Comparison of ENCODE assay signal across 18 cellular contexts in genomic region chr5:6484446-6484845, GRCh38. TPM values are rescaled to one million over a fixed set of nuclear protein-coding genes. Genes with fewer than 3 reads are reported as not detected.
DNase-seq lines count a peak whose midpoint lies in the region; ATAC-seq and TF ChIP-seq lines count a peak whose summit lies in the region.
"Had no signal": no experiment of that assay in that cellular context is flagged by ENCODE, and none has a peak within 500 bp of the region (broad histone marks: within the 10 kb centered on the region; RNA-seq: fewer than 3 reads in every experiment).

No MANE protein-coding gene starts in this region.

- DNase-seq in cardiac septum (ENCODE audit: low spot score) = peak; percentile 57
- DNase-seq in left ventricle myocardium superior = no peak
- no peak for DNase-seq in H9
- DNase-seq in stomach = peak; percentile 22
- DNase-seq in trophoblast cell = no peak
- no peak for DNase-seq in stimulated activated CD4-positive, alpha-beta T cell treated with anti-CD3 and anti-CD28 coated beads, Interleukin-4, amount 100 ng/mL, for 24 hours
- DNase-seq: GM23248, NCI-H1105 treated with DMSO at 0.1 percent for 48 hours, NCI-H187 treated with DMSO at 0.1 percent for 48 hours, NCI-H2171, NCI-H446 treated with DMSO at 0.1 percent for 48 hours, NCI-H774, SHP77 had no signal

- H3K23me2 ChIP-seq in H9 (ENCODE audit: insufficient read length, low read depth, low read length, poor library complexity, severe bottlenecking) = no peaks in the 10 kb centered on the region

- no CpG with 5 or more reads among the region's 13 CpGs for WGBS in H9 (ENCODE audit: extremely low coverage, insufficient read length, low lambda C conversion rate)
- WGBS in stomach, 5 donors = 78 to 83% (median 81%) methylated on average over 13 of the region's 13 CpGs
- WGBS in trophoblast cell (ENCODE audit: extremely low coverage, insufficient coverage, insufficient read length) = no CpG with 5 or more reads among the region's 13 CpGs

- no peaks in the 10 kb centered on the region for H4K20me1 ChIP-seq in H9 (ENCODE audit: control insufficient read depth, insufficient read depth, insufficient read length)
- no peaks in the 10 kb centered on the region; the same call in 1 of the 2 replicates for H4K20me1 ChIP-seq in OCI-LY3 (ENCODE audit: insufficient read depth, low read length)

- no peak for TF ChIP-seq POLR2A in stomach (IDR thresholded peaks at IDR 0.05)

- H2AFZ ChIP-seq in H9 (ENCODE audit: low read length) = no peak overlapping the region
- no peak overlapping the region for H2AFZ ChIP-seq in OCI-LY3 (ENCODE audit: low read depth, low read length)
- H2AFZ ChIP-seq in trophoblast cell (ENCODE audit: insufficient read depth, low read length, poor library complexity) = no peak overlapping the region
- H2AFZ ChIP-seq: GM23248 had no signal

- no peak overlapping the region for H2BK15ac ChIP-seq in H9 (ENCODE audit: low read depth, low read length)

- no peaks in the 10 kb centered on the region for H3K4me1 ChIP-seq in H9 (ENCODE audit: insufficient read depth, low read length)
- peaks cover 55% of the 10 kb centered on the region for H3K4me1 ChIP-seq in OCI-LY3 (ENCODE audit: low read length)
- peaks cover 0 to 3% (median 0%) of the 10 kb centered on the region in 4 donors for H3K4me1 ChIP-seq in stomach
- no peaks in the 10 kb centered on the region for H3K4me1 ChIP-seq in trophoblast cell (ENCODE audit: control insufficient read depth in 1 of 2, insufficient read depth in 2 of 2, low read length in 2 of 2)
- H3K4me1 ChIP-seq: A549 had no signal

- ATAC-seq in left ventricle myocardium superior = no peak
- ATAC-seq in GM21360 (IDR thresholded peaks at IDR 0.05; ENCODE audit: unreplicated experiment) = no peak
- ATAC-seq: A549, SK-N-SH treated with all-trans-retinoic acid at 6 μM for 48 hours had no signal

- no peak overlapping the region; a peak in 1 of 7 replicates for H3K27ac Mint-ChIP-seq in H9

- H3K36me3 Mint-ChIP-seq in H9 (ENCODE audit: insufficient read depth in 1 of 3, low read depth in 3 of 3) = no peaks in the 10 kb centered on the region

- peaks cover 24% of the 10 kb centered on the region for H3K27me3 Mint-ChIP-seq in H9 (ENCODE audit: low read depth)

- H3K79me1 ChIP-seq in H9 (ENCODE audit: insufficient read depth, low read depth, low read length, poor library complexity, severe bottlenecking) (no peaks in the 10 kb centered on the region), trophoblast cell (ENCODE audit: low read length) (no peaks in the 10 kb centered on the region)

- H2BK120ac ChIP-seq in H9 (ENCODE audit: low read depth, low read length, poor library complexity, severe bottlenecking) = no peak overlapping the region
- no peak overlapping the region for H2BK120ac ChIP-seq in trophoblast cell (ENCODE audit: insufficient read depth, low read length, poor library complexity)

- H3K9me3 ChIP-seq in H9 (ENCODE audit: control insufficient read depth, low read depth, low read length) (no peaks in the 10 kb centered on the region), OCI-LY3 (ENCODE audit: insufficient read depth, low read length) (no peaks in the 10 kb centered on the region), stomach (no peaks in the 10 kb centered on the region), trophoblast cell (ENCODE audit: insufficient read depth, low read depth, low read length) (no peaks in the 10 kb centered on the region)
- H3K9me3 ChIP-seq: A549 had no signal

- H3K4me2 ChIP-seq in H9 (ENCODE audit: insufficient read depth, insufficient read length, low read length) = no peak overlapping the region
- H3K4me2 ChIP-seq in OCI-LY3 (ENCODE audit: low read length) = peak overlapping the region; percentile 82
- H3K4me2 ChIP-seq in trophoblast cell (ENCODE audit: low read length) = no peak overlapping the region
- H3K4me2 ChIP-seq: A549 had no signal

- H3K27me3 ChIP-seq in H9 (ENCODE audit: insufficient read depth, low read length) (no peaks in the 10 kb centered on the region), OCI-LY3 (ENCODE audit: low read depth, low read length) (peaks cover 43% of the 10 kb centered on the region), stomach (no peaks in the 10 kb centered on the region), trophoblast cell (ENCODE audit: insufficient read depth, low read length) (no peaks in the 10 kb centered on the region)

- peak overlapping the region; percentile 43; the same call in 1 of the 2 replicates for H3K4me3 ChIP-seq in OCI-LY3 (ENCODE audit: low read length)
- no peak overlapping the region for H3K4me3 ChIP-seq in stomach
- H3K4me3 ChIP-seq in trophoblast cell (ENCODE audit: low read depth, low read length) = no peak overlapping the region
- H3K4me3 ChIP-seq: A549, GM23248 had no signal

- no peak overlapping the region for H4K5ac ChIP-seq in H9 (ENCODE audit: insufficient read length, low read depth, low read length)

- H3T11ph ChIP-seq in H9 (ENCODE audit: low read length) = no peak overlapping the region

- H3K9ac ChIP-seq in H9 (ENCODE audit: extremely low read depth, insufficient read length, low read length) (no peak overlapping the region), OCI-LY3 (ENCODE audit: low read length) (no peak overlapping the region), trophoblast cell (ENCODE audit: low read length) (no peak overlapping the region)
- H3K9ac ChIP-seq: GM23248 had no signal

- no peak overlapping the region for H3K18ac ChIP-seq in H9 (ENCODE audit: insufficient read length, low read depth, low read length)
- H3K18ac ChIP-seq in trophoblast cell (ENCODE audit: low read length) = no peak overlapping the region

- H2BK12ac ChIP-seq in H9 (ENCODE audit: insufficient read length, low read depth, low read length) (no peak overlapping the region), trophoblast cell (ENCODE audit: low read length) (no peak overlapping the region)

- H4K8ac ChIP-seq in H9 (replicated peaks; ENCODE audit: insufficient read length, low read depth, low read length) (no peak overlapping the region), trophoblast cell (ENCODE audit: low read depth, low read length) (no peak overlapping the region)

- H2AK5ac ChIP-seq in H9 (ENCODE audit: insufficient read length, low read length) (no peak overlapping the region), trophoblast cell (ENCODE audit: low read length) (no peak overlapping the region)

- H4K91ac ChIP-seq in H9 (ENCODE audit: insufficient read length, low read depth, low read length) = no peak overlapping the region
- no peak overlapping the region for H4K91ac ChIP-seq in trophoblast cell (ENCODE audit: low read depth, low read length)

- no peaks in the 10 kb centered on the region; a peak in 1 of 5 replicates for H3K9me3 Mint-ChIP-seq in H9

- TF ChIP-seq CTCF in H9 (conservative IDR thresholded peaks at IDR 0.05) (no peak), OCI-LY3 (IDR thresholded peaks at IDR 0.05; ENCODE audit: low read depth, low read length) (no peak), stomach (IDR thresholded peaks at IDR 0.05) (no peak)

- no peaks in the 10 kb centered on the region for H3K4me1 Mint-ChIP-seq in H9

- H3K27ac ChIP-seq in H9 (ENCODE audit: insufficient read length, low read depth, low read length) (no peak overlapping the region), OCI-LY3 (ENCODE audit: low read length) (peak overlapping the region; percentile 45; the same call in 1 of the 2 replicates), stomach (peak overlapping the region in 1 of 5 donors; percentile 67), trophoblast cell (ENCODE audit: low read depth, low read length) (no peak overlapping the region)
- H3K27ac ChIP-seq: A549, GM23248 had no signal

- H3K56ac ChIP-seq in H9 (ENCODE audit: insufficient read length, low read depth, low read length) = no peak overlapping the region

- H2BK20ac ChIP-seq in H9 (ENCODE audit: low read depth, low read length, poor library complexity, severe bottlenecking) = no peak overlapping the region

- H3K4me3 Mint-ChIP-seq in H9 = no peak overlapping the region

- no peaks in the 10 kb centered on the region for H3K79me2 ChIP-seq in H9 (ENCODE audit: insufficient read depth, low read length)
- H3K79me2 ChIP-seq in OCI-LY3 (ENCODE audit: low read length) = no peaks in the 10 kb centered on the region
- no peaks in the 10 kb centered on the region for H3K79me2 ChIP-seq in trophoblast cell (ENCODE audit: control insufficient read depth, insufficient read depth, low read length, poor library complexity)

- H3K14ac ChIP-seq in H9 (ENCODE audit: insufficient read depth, low read length) = peak overlapping the region; percentile 16; the same call in 1 of the 2 replicates
- H3K14ac ChIP-seq in trophoblast cell (ENCODE audit: low read length) = no peak overlapping the region

- H3K23ac ChIP-seq in H9 (ENCODE audit: insufficient read length, low read depth, low read length) = no peak overlapping the region
- no peak overlapping the region for H3K23ac ChIP-seq in trophoblast cell (ENCODE audit: low read length)

- TF ChIP-seq EP300 in stomach (IDR thresholded peaks at IDR 0.05) = no peak

- no peaks in the 10 kb centered on the region for H3K36me3 ChIP-seq in OCI-LY3 (replicated peaks; ENCODE audit: low read depth, low read length)
- H3K36me3 ChIP-seq in stomach = no peaks in the 10 kb centered on the region
- no peaks in the 10 kb centered on the region for H3K36me3 ChIP-seq in trophoblast cell (ENCODE audit: control insufficient read depth in 1 of 2, insufficient read depth in 2 of 2, low read length in 2 of 2)

- no peak overlapping the region for H4K12ac ChIP-seq in trophoblast cell (ENCODE audit: low read depth, low read length)

- intact Hi-C loops in cardiac septum (cut with DNase I) = no loop called here
- intact Hi-C loops in left ventricle myocardium superior (cut with micrococcal nuclease) = no loop called here
- intact Hi-C loops in stomach (cut with DNase I; ENCODE audit: low total_unique reads) = no loop called here

- no peak overlapping the region for H3K4ac ChIP-seq in H9 (ENCODE audit: low read depth, low read length)
- H3K4ac ChIP-seq in trophoblast cell (ENCODE audit: low read depth, low read length) = no peak overlapping the region

- H2BK5ac ChIP-seq in H9 (ENCODE audit: insufficient read length, low read length) (no peak overlapping the region), trophoblast cell (ENCODE audit: low read depth, low read length, poor library complexity) (no peak overlapping the region)

RNA-seq across cellular contexts. Expression of gene UBE2QL1, which starts 35.8 kb away (rescaled TPM):
- total RNA-seq in cardiac septum = 13.1 TPM
- total RNA-seq in left ventricle myocardium superior = 22.1 TPM
- total RNA-seq in H9 (2021) = 0.11 and 0.15 TPM in 2 replicates
- 1 to 10 TPM in 1 of 5 donors, under 1 TPM in 3, not detected in 1; 0.58 to 6.1 (median 0.91) TPM for total RNA-seq in stomach
- polyA plus RNA-seq in stomach = 1 to 10 TPM in 2 of 3 donors, under 1 TPM in 1; 0.95 to 2.7 (median 2.3) TPM
- 2.9 and 3.1 TPM in 2 replicates for polyA plus RNA-seq in trophoblast cell (2013)
- total RNA-seq: G401, GM23248 had no signal
- polyA plus RNA-seq: GM23248 had no signal

Comparison
In these comparisons a context has a peak if more than half of its experiments do, and no peak if none do; other contexts are left out.
1. DNase-seq: peak in cardiac septum (single experiment) and stomach (single experiment); none in left ventricle myocardium superior (single experiment), H9 (single experiment), trophoblast cell (0 of 2) and stimulated activated CD4-positive, alpha-beta T cell treated with anti-CD3 and anti-CD28 coated beads, Interleukin-4, amount 100 ng/mL, for 24 hours (single experiment).